In the genomic region with DNA sequence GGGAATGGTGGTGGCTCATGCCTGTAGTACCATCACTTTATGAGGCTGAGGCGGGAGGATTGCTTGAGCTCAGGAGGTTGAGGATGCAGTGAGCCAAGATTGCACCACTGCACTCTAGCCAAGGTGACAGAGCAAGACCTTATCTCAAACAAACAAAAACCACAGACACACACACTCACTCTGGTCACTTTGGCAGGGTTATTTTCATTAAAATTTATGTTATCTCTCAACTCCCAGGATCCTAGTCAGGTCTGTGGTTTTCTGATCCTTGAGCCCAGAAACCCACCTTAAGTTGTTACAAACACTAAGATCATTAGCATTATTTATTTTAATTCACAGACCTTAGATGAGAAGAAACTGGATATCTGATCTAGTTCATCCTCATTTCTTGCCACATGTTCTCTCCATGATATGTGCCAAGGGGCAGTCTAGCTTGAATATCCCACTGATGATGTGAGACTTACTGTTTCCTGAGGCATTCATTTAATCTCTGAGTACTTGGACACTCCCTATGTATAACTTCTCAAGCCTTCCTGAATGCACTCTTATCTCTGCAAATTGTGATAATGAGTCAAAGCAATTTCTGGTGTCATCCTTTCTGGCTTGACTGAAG, we compare ENCODE assay signal across 1 cellular context.
TF ChIP-seq lines count a peak whose summit lies in the region.

No MANE protein-coding gene starts in this region.

TF ChIP-seq in WTC11, 78 proteins besides CTCF, POLR2A, EP300 and RAD21 (continued from another document):
- no peak for TF ChIP-seq ZNF416 (CRISPR knock-in tag; IDR thresholded peaks at IDR 0.05)
- TF ChIP-seq, protein P1, sequence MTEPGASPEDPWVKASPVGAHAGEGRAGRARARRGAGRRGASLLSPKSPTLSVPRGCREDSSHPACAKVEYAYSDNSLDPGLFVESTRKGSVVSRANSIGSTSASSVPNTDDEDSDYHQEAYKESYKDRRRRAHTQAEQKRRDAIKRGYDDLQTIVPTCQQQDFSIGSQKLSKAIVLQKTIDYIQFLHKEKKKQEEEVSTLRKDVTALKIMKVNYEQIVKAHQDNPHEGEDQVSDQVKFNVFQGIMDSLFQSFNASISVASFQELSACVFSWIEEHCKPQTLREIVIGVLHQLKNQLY (CRISPR knock-in tag; IDR thresholded peaks at IDR 0.05), result no peak
- no peak for TF ChIP-seq ZNF317 (CRISPR knock-in tag; IDR thresholded peaks at IDR 0.05; ENCODE audit: borderline replicate concordance, low read depth)
